In genomic region chr7:5677538-5678294, GRCh38 we compare ENCODE assay signal across 8 cellular contexts.
A peak's percentile ranks its signal among the peaks of the same experiment; 100 is the strongest.
DNase-seq lines count a peak whose midpoint lies in the region; ATAC-seq and TF ChIP-seq lines count a peak whose summit lies in the region.

No MANE protein-coding gene starts in this region.

- peaks cover 59% of the 10 kb centered on the region for H3K4me1 Mint-ChIP-seq in activated naive CD8-positive, alpha-beta T cell (ENCODE audit: low read depth)
- peaks cover 43% of the 10 kb centered on the region for H3K4me1 Mint-ChIP-seq in osteocyte (ENCODE audit: unreplicated experiment)

- no peak overlapping the region for H3K4me3 Mint-ChIP-seq in activated naive CD8-positive, alpha-beta T cell
- H3K4me3 Mint-ChIP-seq in osteocyte (ENCODE audit: unreplicated experiment), result no peak overlapping the region

- no peaks in the 10 kb centered on the region for H3K27me3 Mint-ChIP-seq in activated naive CD8-positive, alpha-beta T cell
- H3K27me3 Mint-ChIP-seq in osteocyte (ENCODE audit: unreplicated experiment), result no peaks in the 10 kb centered on the region

- DNase-seq in C1 segment of cervical spinal cord (lab: John Stamatoyannopoulos, UW) (peak in 9 of 14 donors; percentile 16 to 73 (median 45)), NOMO-1 treated with DMSO at 0.1 percent for 48 hours (lab: John Stamatoyannopoulos, UW; ENCODE audit: unreplicated experiment) (peak; percentile 69), glomerular visceral epithelial cell (ENCODE audit: extremely low spot score) (peak; percentile 70), osteocyte (ENCODE audit: extremely low spot score, unreplicated experiment) (no peak)

- TF ChIP-seq CTCF in osteocyte (IDR thresholded peaks at IDR 0.05), result peak; percentile 84

- no peaks in the 10 kb centered on the region for H3K9me3 Mint-ChIP-seq in activated naive CD8-positive, alpha-beta T cell (ENCODE audit: low read depth)
- H3K9me3 Mint-ChIP-seq in osteocyte (ENCODE audit: unreplicated experiment), result no peaks in the 10 kb centered on the region

- ATAC-seq in GM21515 (IDR thresholded peaks at IDR 0.05; ENCODE audit: unreplicated experiment) (peak; percentile 42), GM21526 (IDR thresholded peaks at IDR 0.05; ENCODE audit: low FRiP score, unreplicated experiment) (no peak), GM18517 (IDR thresholded peaks at IDR 0.05; ENCODE audit: unreplicated experiment) (no peak)

- peak overlapping the region; percentile 70 for H3K27ac Mint-ChIP-seq in activated naive CD8-positive, alpha-beta T cell
- H3K27ac Mint-ChIP-seq in osteocyte (ENCODE audit: unreplicated experiment), result peak overlapping the region; percentile 79

- no peaks in the 10 kb centered on the region for H3K36me3 Mint-ChIP-seq in activated naive CD8-positive, alpha-beta T cell
- H3K36me3 Mint-ChIP-seq in osteocyte (ENCODE audit: unreplicated experiment), result peaks cover 5% of the 10 kb centered on the region
